ENCODE assay signal across 8 cellular contexts in the genomic region with DNA sequence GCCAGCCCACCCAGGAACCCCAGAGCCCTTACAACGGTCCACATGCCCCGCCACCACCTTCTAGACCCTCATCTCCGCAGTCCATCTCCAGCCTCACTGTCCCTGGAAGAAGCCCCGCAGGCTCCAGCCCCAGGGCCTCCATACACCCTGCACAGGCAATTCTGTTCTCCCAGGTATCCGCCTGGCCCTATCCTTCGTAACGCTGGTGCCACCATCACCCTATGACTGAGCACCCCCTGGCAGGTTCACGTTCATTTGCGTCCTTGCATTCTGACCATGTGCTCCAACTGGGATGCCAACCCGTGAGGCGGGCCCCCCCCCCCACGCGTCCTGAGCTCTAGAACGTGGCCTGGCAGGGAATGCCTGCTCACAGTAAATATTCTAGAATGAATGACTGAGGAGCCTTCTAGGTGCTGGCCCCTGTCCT. TPM values are rescaled to one million over a fixed set of nuclear protein-coding genes. Genes with fewer than 3 reads are reported as not detected.
DNase-seq lines count a peak whose midpoint lies in the region; ATAC-seq and TF ChIP-seq lines count a peak whose summit lies in the region.

No MANE protein-coding gene starts in this region.

- no peaks in the 10 kb centered on the region for H3K36me3 Mint-ChIP-seq in naive thymus-derived CD4-positive, alpha-beta T cell

- H3K4me1 Mint-ChIP-seq in naive thymus-derived CD4-positive, alpha-beta T cell: peaks cover 14 to 32% (median 21%) of the 10 kb centered on the region in 7 donors

- POLR2A ChIA-PET in AG04450 (lab: Yijun Ruan, JAX): interaction anchor here (0.9 to 1.0 kb wide), 2 partner anchors 42 to 53 kb away, joined by 3 read pairs; no protein-coding TSS in a partner anchor
- POLR2A ChIA-PET in naive thymus-derived CD4-positive, alpha-beta T cell (lab: Charles Lee): interaction anchor here (0.6 to 1.1 kb wide), 3 partner anchors 52 to 1156 kb away, joined by 3 read pairs; no protein-coding TSS in a partner anchor

- CTCF ChIA-PET in AG04450 (lab: Charles Lee): interaction anchor here (1.0 kb wide), 1 partner anchor 37 kb away, joined by 5 read pairs; no protein-coding TSS in a partner anchor
- CTCF ChIA-PET in naive thymus-derived CD4-positive, alpha-beta T cell (lab: Charles Lee): interaction anchor here (0.9 kb wide), 1 partner anchor 12 kb away, joined by 4 read pairs; no protein-coding TSS in a partner anchor

- intact Hi-C loops in naive thymus-derived CD4-positive, alpha-beta T cell (cut with micrococcal nuclease): loop anchor here (1.0 to 10.0 kb wide), 7 partner anchors 73 to 900 kb away; a partner anchor contains a TSS

- H3K4me3 ChIP-seq in AG04450 (ENCODE audit: low read depth, low read length): peak overlapping the region; percentile 47; the same call in 1 of the 2 replicates
- peak overlapping the region; percentile 65 for H3K4me3 ChIP-seq in naive thymus-derived CD4-positive, alpha-beta T cell (ENCODE audit: low read length)

- H3K9me3 Mint-ChIP-seq in naive thymus-derived CD4-positive, alpha-beta T cell: no peaks in the 10 kb centered on the region

- DNase-seq in AG04450 (ENCODE audit: low read depth, low spot score) (no peak), caudate nucleus (lab: John Stamatoyannopoulos, UW) (no peak), iPS-NIHi11 (ENCODE audit: low spot score) (no peak), SIG-M5 (lab: John Stamatoyannopoulos, UW) (no peak)
- DNase-seq in naive thymus-derived CD4-positive, alpha-beta T cell: no peak

- peaks cover 18% of the 10 kb centered on the region for H3K36me3 ChIP-seq in KOPT-K1 (ENCODE audit: insufficient read depth, low read length)
- H3K36me3 ChIP-seq in naive thymus-derived CD4-positive, alpha-beta T cell (ENCODE audit: control insufficient read depth in 2 of 3, insufficient read depth in 3 of 3, low read length in 3 of 3): no peaks in the 10 kb centered on the region

- no peak overlapping the region for H3K27ac ChIP-seq in AG04450 (ENCODE audit: low read depth, low read length)
- H3K27ac ChIP-seq in KOPT-K1 (ENCODE audit: low read depth, low read length, poor library complexity, severe bottlenecking): peak overlapping the region; percentile 72
- H3K27ac ChIP-seq in caudate nucleus (ENCODE audit: low read depth, low read length): peak overlapping the region; percentile 80
- H3K27ac ChIP-seq in naive thymus-derived CD4-positive, alpha-beta T cell (ENCODE audit: low read depth, low read length): peak overlapping the region; percentile 58

- H3K27ac Mint-ChIP-seq in naive thymus-derived CD4-positive, alpha-beta T cell: peak overlapping the region; percentile 66 to 94 (median 83)

- H3K27me3 ChIP-seq in AG04450 (ENCODE audit: control insufficient read depth, insufficient read depth, low read length): no peaks in the 10 kb centered on the region
- H3K27me3 ChIP-seq in naive thymus-derived CD4-positive, alpha-beta T cell (ENCODE audit: control insufficient read depth in 2 of 2, insufficient read depth in 2 of 2, low read length in 2 of 2): no peaks in the 10 kb centered on the region

- H3K4me1 ChIP-seq in naive thymus-derived CD4-positive, alpha-beta T cell (ENCODE audit: control insufficient read depth in 2 of 2, insufficient read depth in 2 of 2, low read length in 2 of 2): peaks cover 0 to 4% of the 10 kb centered on the region in 2 donors

- ATAC-seq in naive thymus-derived CD4-positive, alpha-beta T cell: no peak
- ATAC-seq in HG03135 (IDR thresholded peaks at IDR 0.05; ENCODE audit: unreplicated experiment) (no peak), GM19324 (IDR thresholded peaks at IDR 0.05; ENCODE audit: low FRiP score, unreplicated experiment) (no peak)

- H3K9me3 ChIP-seq in AG04450 (ENCODE audit: control insufficient read depth, insufficient read depth, low read length) (no peaks in the 10 kb centered on the region; the same call in 1 of the 2 replicates), KOPT-K1 (ENCODE audit: insufficient read depth, low read length, poor library complexity, severe bottlenecking) (no peaks in the 10 kb centered on the region)
- H3K9me3 ChIP-seq in naive thymus-derived CD4-positive, alpha-beta T cell (ENCODE audit: control insufficient read depth in 2 of 3, low read length in 3 of 3): no peaks in the 10 kb centered on the region

- no peak for TF ChIP-seq CTCF in AG04450 (IDR thresholded peaks at IDR 0.05; ENCODE audit: low read depth, low read length)

- peak overlapping the region; percentile 70 to 94 (median 79) for H3K4me3 Mint-ChIP-seq in naive thymus-derived CD4-positive, alpha-beta T cell

- H3K27me3 Mint-ChIP-seq in naive thymus-derived CD4-positive, alpha-beta T cell: peaks cover 4 to 12% (median 9%) of the 10 kb centered on the region in 5 donors

RNA-seq across cellular contexts. Expression of a gene that starts 0.7 kb away (rescaled TPM):
- polyA plus RNA-seq in AG04450 (2011; rRNA removed): 10.3 and 17.9 TPM in 2 replicates
- polyA minus RNA-seq in AG04450 (2011; rRNA and poly(A)+ RNA removed): 16.4 and 24.0 TPM in 2 replicates
- 1 to 10 TPM; 2.5 to 7.1 (median 4.3) TPM for total RNA-seq in naive thymus-derived CD4-positive, alpha-beta T cell
- 1 to 10 TPM; 2.2 to 2.6 TPM for polyA plus RNA-seq in naive thymus-derived CD4-positive, alpha-beta T cell

RNA-seq across cellular contexts. Expression of a gene that starts 50.1 kb away (rescaled TPM):
- 1,376 and 1,684 TPM in 2 replicates for polyA plus RNA-seq in AG04450 (2011; rRNA removed)
- polyA minus RNA-seq in AG04450 (2011; rRNA and poly(A)+ RNA removed): 815 and 985 TPM in 2 replicates
- 1,000 to 10,000 TPM in 1 of 5 experiments, 100 to 1,000 TPM in 4; 753 to 1,510 (median 913) TPM for total RNA-seq in naive thymus-derived CD4-positive, alpha-beta T cell
- 1,000 to 10,000 TPM; 1,135 to 1,865 TPM for polyA plus RNA-seq in naive thymus-derived CD4-positive, alpha-beta T cell
